Comparison of ENCODE assay signal across 16 cellular contexts in genomic region chrX:40299502-40300118, GRCh38.
A peak's percentile ranks its signal among the peaks of the same experiment; 100 is the strongest.
DNase-seq lines count a peak whose midpoint lies in the region; TF ChIP-seq lines count a peak whose summit lies in the region.
"Had no signal": no experiment of that assay in that cellular context is flagged by ENCODE, and none has a peak within 500 bp of the region (broad histone marks: within the 10 kb centered on the region; RNA-seq: fewer than 3 reads in every experiment).

No MANE protein-coding gene starts in this region.

- H3K4me1 ChIP-seq in OCI-LY3 (ENCODE audit: low read length) (peaks cover 54% of the 10 kb centered on the region), mesodermal cell (ENCODE audit: control insufficient read depth, insufficient read depth, low read length, poor library complexity, severe bottlenecking) (peaks cover 10% of the 10 kb centered on the region), MM.1S (ENCODE audit: low read length) (no peaks in the 10 kb centered on the region)
- H3K4me1 ChIP-seq: uterus had no signal

- H3K27ac ChIP-seq in OCI-LY3 (ENCODE audit: low read length) (peak overlapping the region; percentile 100), mesodermal cell (ENCODE audit: low read depth, low read length, severe bottlenecking) (peak overlapping the region; percentile 79), MM.1S (ENCODE audit: low read length) (no peak overlapping the region)
- H3K27ac ChIP-seq: RWPE1 had no signal

- TF ChIP-seq CTCF in GM12865 (IDR thresholded peaks at IDR 0.05; ENCODE audit: insufficient read depth, low read depth, low read length, missing control alignments), result no peak
- no peak for TF ChIP-seq CTCF in OCI-LY3 (IDR thresholded peaks at IDR 0.05; ENCODE audit: low read depth, low read length)
- TF ChIP-seq CTCF in MM.1S (IDR thresholded peaks at IDR 0.05; ENCODE audit: low read length), result no peak

- no peaks in the 10 kb centered on the region for H3K27me3 ChIP-seq in OCI-LY3 (ENCODE audit: low read depth, low read length)
- no peaks in the 10 kb centered on the region for H3K27me3 ChIP-seq in MM.1S (replicated peaks; ENCODE audit: insufficient read depth, low read length)
- H3K27me3 ChIP-seq: MG63, uterus had no signal

- DNase-seq in activated CD4-positive, alpha-beta T cell treated with anti-CD3 and anti-CD28 coated beads, Interleukin-2, amount 50 U/mL, for 48 hours, result peak; percentile 22
- DNase-seq in activated CD4-positive, alpha-beta T cell treated with anti-CD3 and anti-CD28 coated beads for 48 hours, result no peak
- DNase-seq in GM12865 (ENCODE audit: low read depth), result peak; percentile 68
- no peak for DNase-seq in NCI-H1092 (lab: John Stamatoyannopoulos, UW)
- no peak for DNase-seq in kidney glomerular epithelial cell (lab: John Stamatoyannopoulos, UW)
- no peak for DNase-seq in MM.1S
- DNase-seq: activated CD4-positive, alpha-beta T cell treated with anti-CD3 and anti-CD28 coated beads for 4 hours; hippocampal formation; left cardiac atrium; MG63; NCI-H2081 treated with DMSO at 0.1 percent for 48 hours; NCI-H774 had no signal

- no peaks in the 10 kb centered on the region for H3K79me2 ChIP-seq in OCI-LY3 (ENCODE audit: low read length)
- no peaks in the 10 kb centered on the region for H3K79me2 ChIP-seq in MM.1S (ENCODE audit: low read length)

- H4K20me1 ChIP-seq in OCI-LY3 (ENCODE audit: insufficient read depth, low read length) (no peaks in the 10 kb centered on the region), MM.1S (ENCODE audit: insufficient read depth, low read length) (no peaks in the 10 kb centered on the region)

- H3K4me2 ChIP-seq in OCI-LY3 (ENCODE audit: low read length), result peak overlapping the region; percentile 98
- no peak overlapping the region for H3K4me2 ChIP-seq in MM.1S (ENCODE audit: low read depth, low read length)

- H3K4me3 ChIP-seq in GM12865 (ENCODE audit: low read depth, low read length) (no peak overlapping the region), OCI-LY3 (ENCODE audit: low read length) (peak overlapping the region; percentile 72), mesodermal cell (ENCODE audit: extremely low read depth, insufficient read depth, low read length, poor library complexity, severe bottlenecking) (no peak overlapping the region), MM.1S (ENCODE audit: low read length) (no peak overlapping the region)
- H3K4me3 ChIP-seq: MG63, uterus had no signal

- H3K9ac ChIP-seq in OCI-LY3 (ENCODE audit: low read length), result peak overlapping the region; percentile 91
- H3K9ac ChIP-seq in MM.1S (ENCODE audit: low read length), result no peak overlapping the region

- H3K9me3 ChIP-seq in OCI-LY3 (ENCODE audit: insufficient read depth, low read length) (no peaks in the 10 kb centered on the region), mesodermal cell (ENCODE audit: control insufficient read depth, low read length) (no peaks in the 10 kb centered on the region), MM.1S (replicated peaks; ENCODE audit: insufficient read depth, low read length) (no peaks in the 10 kb centered on the region)
- H3K9me3 ChIP-seq: MG63, uterus had no signal

- WGBS in mesodermal cell (ENCODE audit: insufficient coverage in 2 of 2), 2 experiments, result 92 to 97% methylated on average over 6 to 9 of the region's 12 CpGs

- no peaks in the 10 kb centered on the region for H3K9me2 ChIP-seq in MM.1S (replicated peaks; ENCODE audit: insufficient read depth, low read length)

- H2AFZ ChIP-seq in OCI-LY3 (ENCODE audit: low read depth, low read length), result peak overlapping the region; percentile 61; the same call in 1 of the 2 replicates
- H2AFZ ChIP-seq in MM.1S (ENCODE audit: low read length), result no peak overlapping the region

- no peaks in the 10 kb centered on the region for H3F3A ChIP-seq in MM.1S (ENCODE audit: insufficient read depth, low read length)

- no peaks in the 10 kb centered on the region for H3K36me3 ChIP-seq in OCI-LY3 (replicated peaks; ENCODE audit: low read depth, low read length)
- H3K36me3 ChIP-seq in mesodermal cell (ENCODE audit: control insufficient read depth, insufficient read depth, low read length), result no peaks in the 10 kb centered on the region
- no peaks in the 10 kb centered on the region for H3K36me3 ChIP-seq in MM.1S (replicated peaks; ENCODE audit: insufficient read depth, low read length)
- H3K36me3 ChIP-seq: MG63, uterus had no signal

Comparison
In these comparisons a context has a peak if more than half of its experiments do, and no peak if none do; other contexts are left out.
1. DNase-seq: peak in activated CD4-positive, alpha-beta T cell treated with anti-CD3 and anti-CD28 coated beads, Interleukin-2, amount 50 U/mL, for 48 hours (2 of 2) and GM12865 (single experiment); none in activated CD4-positive, alpha-beta T cell treated with anti-CD3 and anti-CD28 coated beads for 48 hours (single experiment), NCI-H1092 (single experiment), kidney glomerular epithelial cell (single experiment) and MM.1S (single experiment).